ENCODE assay signal across 1 cellular context in the genomic region with DNA sequence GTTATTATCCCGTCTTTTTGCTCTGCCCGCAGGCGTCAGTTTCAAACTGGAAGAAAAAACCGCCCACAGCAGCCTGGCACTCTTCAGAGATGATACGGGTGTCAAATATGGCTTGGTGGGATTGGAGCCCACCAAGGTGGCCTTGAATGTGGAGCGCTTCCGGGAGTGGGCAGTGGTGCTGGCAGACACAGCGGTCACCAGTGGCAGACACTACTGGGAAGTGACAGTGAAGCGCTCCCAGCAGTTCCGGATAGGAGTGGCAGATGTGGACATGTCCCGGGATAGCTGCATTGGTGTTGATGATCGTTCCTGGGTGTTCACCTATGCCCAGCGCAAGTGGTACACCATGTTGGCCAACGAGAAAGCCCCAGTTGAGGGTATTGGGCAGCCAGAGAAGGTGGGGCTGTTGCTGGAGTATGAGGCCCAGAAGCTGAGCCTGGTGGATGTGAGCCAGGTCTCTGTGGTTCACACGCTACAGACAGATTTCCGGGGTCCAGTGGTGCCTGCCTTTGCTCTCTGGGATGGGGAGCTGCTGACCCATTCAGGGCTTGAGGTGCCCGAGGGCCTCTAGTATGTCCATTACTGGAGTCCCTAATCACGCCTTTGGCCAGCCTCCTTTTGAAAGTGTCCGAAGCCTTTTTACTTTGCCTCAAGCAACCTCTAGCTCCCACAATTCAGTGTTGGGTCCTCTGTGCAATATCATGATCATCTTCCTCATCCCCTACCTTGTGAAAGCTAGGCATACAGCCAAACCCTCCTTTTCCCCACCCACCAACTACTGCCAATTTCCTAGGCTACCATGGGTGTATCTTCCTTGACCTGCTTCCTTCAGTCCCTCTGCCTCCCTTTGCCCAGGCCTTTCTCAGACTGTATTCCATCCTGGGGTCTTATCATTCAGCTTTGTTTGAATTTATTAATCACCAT.
TF ChIP-seq lines count a peak whose summit lies in the region.

No MANE protein-coding gene starts in this region.

TF ChIP-seq in HCT116, 20 proteins besides CTCF, POLR2A, EP300 and RAD21:
- no peak for TF ChIP-seq TCF7L2 (IDR thresholded peaks at IDR 0.05; ENCODE audit: borderline replicate concordance, extremely low read depth, insufficient read depth, insufficient read length)
- TF ChIP-seq YY1 (IDR thresholded peaks at IDR 0.05; ENCODE audit: extremely low read depth, insufficient replicate concordance, low read depth, low read length) = no peak
- no peak for TF ChIP-seq CEBPB (IDR thresholded peaks at IDR 0.05; ENCODE audit: low read depth)
- no peak for TF ChIP-seq FOSL1 (IDR thresholded peaks at IDR 0.05; ENCODE audit: low read depth)
- no peak; the same call in 1 of the 2 replicates for TF ChIP-seq ELF1 (IDR thresholded peaks at IDR 0.05; ENCODE audit: borderline replicate concordance, low read depth)
- no peak for TF ChIP-seq POLR2AphosphoS5 (IDR thresholded peaks at IDR 0.05; ENCODE audit: low read depth, low read length)
- TF ChIP-seq, protein P1, sequence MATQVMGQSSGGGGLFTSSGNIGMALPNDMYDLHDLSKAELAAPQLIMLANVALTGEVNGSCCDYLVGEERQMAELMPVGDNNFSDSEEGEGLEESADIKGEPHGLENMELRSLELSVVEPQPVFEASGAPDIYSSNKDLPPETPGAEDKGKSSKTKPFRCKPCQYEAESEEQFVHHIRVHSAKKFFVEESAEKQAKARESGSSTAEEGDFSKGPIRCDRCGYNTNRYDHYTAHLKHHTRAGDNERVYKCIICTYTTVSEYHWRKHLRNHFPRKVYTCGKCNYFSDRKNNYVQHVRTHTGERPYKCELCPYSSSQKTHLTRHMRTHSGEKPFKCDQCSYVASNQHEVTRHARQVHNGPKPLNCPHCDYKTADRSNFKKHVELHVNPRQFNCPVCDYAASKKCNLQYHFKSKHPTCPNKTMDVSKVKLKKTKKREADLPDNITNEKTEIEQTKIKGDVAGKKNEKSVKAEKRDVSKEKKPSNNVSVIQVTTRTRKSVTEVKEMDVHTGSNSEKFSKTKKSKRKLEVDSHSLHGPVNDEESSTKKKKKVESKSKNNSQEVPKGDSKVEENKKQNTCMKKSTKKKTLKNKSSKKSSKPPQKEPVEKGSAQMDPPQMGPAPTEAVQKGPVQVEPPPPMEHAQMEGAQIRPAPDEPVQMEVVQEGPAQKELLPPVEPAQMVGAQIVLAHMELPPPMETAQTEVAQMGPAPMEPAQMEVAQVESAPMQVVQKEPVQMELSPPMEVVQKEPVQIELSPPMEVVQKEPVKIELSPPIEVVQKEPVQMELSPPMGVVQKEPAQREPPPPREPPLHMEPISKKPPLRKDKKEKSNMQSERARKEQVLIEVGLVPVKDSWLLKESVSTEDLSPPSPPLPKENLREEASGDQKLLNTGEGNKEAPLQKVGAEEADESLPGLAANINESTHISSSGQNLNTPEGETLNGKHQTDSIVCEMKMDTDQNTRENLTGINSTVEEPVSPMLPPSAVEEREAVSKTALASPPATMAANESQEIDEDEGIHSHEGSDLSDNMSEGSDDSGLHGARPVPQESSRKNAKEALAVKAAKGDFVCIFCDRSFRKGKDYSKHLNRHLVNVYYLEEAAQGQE (IDR thresholded peaks at IDR 0.05; ENCODE audit: low read depth) = no peak
- no peak for TF ChIP-seq SIN3A (IDR thresholded peaks at IDR 0.05; ENCODE audit: low read depth)
- TF ChIP-seq, protein P2, sequence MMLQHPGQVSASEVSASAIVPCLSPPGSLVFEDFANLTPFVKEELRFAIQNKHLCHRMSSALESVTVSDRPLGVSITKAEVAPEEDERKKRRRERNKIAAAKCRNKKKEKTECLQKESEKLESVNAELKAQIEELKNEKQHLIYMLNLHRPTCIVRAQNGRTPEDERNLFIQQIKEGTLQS (IDR thresholded peaks at IDR 0.05) = no peak
- TF ChIP-seq SRF (IDR thresholded peaks at IDR 0.05; ENCODE audit: low read depth) = no peak
- TF ChIP-seq CBX3 (IDR thresholded peaks at IDR 0.05; ENCODE audit: low read depth) = no peak
- TF ChIP-seq SP1 (IDR thresholded peaks at IDR 0.05; ENCODE audit: low read depth) = no peak
- no peak for TF ChIP-seq ZNF274 (IDR thresholded peaks at IDR 0.05; ENCODE audit: low read depth, low read length)
- TF ChIP-seq EZH2 (IDR thresholded peaks at IDR 0.05) = no peak
- no peak for TF ChIP-seq EGR1 (IDR thresholded peaks at IDR 0.05; ENCODE audit: low read depth)
- no peak for TF ChIP-seq EZH2phosphoT487 (IDR thresholded peaks at IDR 0.05; ENCODE audit: borderline replicate concordance)
- TF ChIP-seq, protein P3, sequence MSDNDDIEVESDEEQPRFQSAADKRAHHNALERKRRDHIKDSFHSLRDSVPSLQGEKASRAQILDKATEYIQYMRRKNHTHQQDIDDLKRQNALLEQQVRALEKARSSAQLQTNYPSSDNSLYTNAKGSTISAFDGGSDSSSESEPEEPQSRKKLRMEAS (IDR thresholded peaks at IDR 0.05) = no peak
- TF ChIP-seq ZBTB33 (IDR thresholded peaks at IDR 0.05; ENCODE audit: extremely low read depth, insufficient replicate concordance, low read length) = no peak
- no peak for TF ChIP-seq ZFX (IDR thresholded peaks at IDR 0.05)
- no peak for TF ChIP-seq JUND (IDR thresholded peaks at IDR 0.05)
